ENCODE assay signal across 1 cellular context in the genomic region with DNA sequence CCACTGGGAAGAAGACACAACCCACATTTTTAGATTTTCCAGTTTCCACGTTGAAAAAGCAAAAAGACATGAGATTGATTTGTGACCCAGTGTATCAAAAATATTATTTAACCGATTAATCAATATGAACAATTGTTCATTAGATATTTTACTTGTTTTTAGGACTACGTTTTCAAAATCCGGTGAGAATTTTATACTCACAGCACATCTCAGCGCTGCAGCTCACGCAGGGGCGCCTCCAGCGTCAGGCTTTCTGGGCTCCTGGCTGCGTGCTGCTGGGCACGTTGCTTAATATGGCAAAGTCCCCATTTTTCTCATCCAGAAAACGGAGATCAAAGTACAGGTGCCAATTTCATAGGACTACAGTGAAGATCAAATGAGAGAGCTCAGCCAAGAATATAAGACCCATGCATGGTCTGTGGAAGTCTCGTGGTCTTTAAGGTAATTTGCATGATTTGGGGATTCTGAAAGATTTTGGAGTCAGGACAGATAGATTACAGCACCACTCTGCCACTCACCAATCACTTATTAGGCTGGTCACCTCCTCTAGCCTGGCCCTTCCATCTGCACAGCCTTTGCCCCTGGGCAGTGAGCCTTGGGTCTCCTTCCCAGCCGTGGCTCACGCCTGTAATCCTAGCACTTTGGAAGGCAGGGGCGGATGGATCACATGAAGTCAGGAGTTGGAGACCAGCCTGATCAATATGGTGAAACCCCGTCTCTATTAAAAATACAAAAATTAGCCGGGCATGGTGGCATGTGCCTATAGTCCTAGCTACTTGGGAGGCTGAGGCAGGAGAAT.
A peak's percentile ranks its signal among the peaks of the same experiment; 100 is the strongest.
TF ChIP-seq lines count a peak whose summit lies in the region.

No MANE protein-coding gene starts in this region.

TF ChIP-seq in HepG2, 621 proteins besides CTCF, POLR2A, EP300 and RAD21 (continues in another document):
- TF ChIP-seq, protein P1, sequence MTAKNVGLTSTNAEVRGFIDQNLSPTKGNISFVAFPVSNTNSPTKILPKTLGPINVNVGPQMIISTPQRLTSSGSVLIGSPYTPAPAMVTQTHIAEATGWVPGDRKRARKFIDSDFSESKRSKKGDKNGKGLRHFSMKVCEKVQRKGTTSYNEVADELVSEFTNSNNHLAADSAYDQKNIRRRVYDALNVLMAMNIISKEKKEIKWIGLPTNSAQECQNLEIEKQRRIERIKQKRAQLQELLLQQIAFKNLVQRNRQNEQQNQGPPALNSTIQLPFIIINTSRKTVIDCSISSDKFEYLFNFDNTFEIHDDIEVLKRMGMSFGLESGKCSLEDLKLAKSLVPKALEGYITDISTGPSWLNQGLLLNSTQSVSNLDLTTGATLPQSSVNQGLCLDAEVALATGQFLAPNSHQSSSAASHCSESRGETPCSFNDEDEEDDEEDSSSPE (CRISPR knock-in tag; IDR thresholded peaks at IDR 0.05) = peak; percentile 25; the same call in 1 of the 2 replicates
- TF ChIP-seq CCAR2 (optimal IDR thresholded peaks at IDR 0.05; ENCODE audit: low read depth, low read length) (no peak), ZNF446 (CRISPR knock-in tag; IDR thresholded peaks at IDR 0.05) (no peak), HNRNPLL (IDR thresholded peaks at IDR 0.05; ENCODE audit: low read depth, low read length, poor library complexity, severe bottlenecking) (no peak), CAMTA2 (CRISPR knock-in tag; IDR thresholded peaks at IDR 0.05; ENCODE audit: borderline replicate concordance) (no peak), AGO2 (optimal IDR thresholded peaks at IDR 0.05; ENCODE audit: low read depth, low read length) (no peak), KLF9 (CRISPR knock-in tag; IDR thresholded peaks at IDR 0.05; ENCODE audit: low read depth) (0 out of 2 replicates have a peak, but pooled peaks have one; percentile 12), ZFP90 (CRISPR knock-in tag; IDR thresholded peaks at IDR 0.05; ENCODE audit: borderline replicate concordance) (no peak), HDAC6 (IDR thresholded peaks at IDR 0.05; ENCODE audit: low read depth, low read length) (no peak), NPAS2 (CRISPR knock-in tag; IDR thresholded peaks at IDR 0.05; ENCODE audit: borderline replicate concordance) (no peak), TBX2 (CRISPR knock-in tag; IDR thresholded peaks at IDR 0.05; ENCODE audit: borderline replicate concordance) (no peak), ZNF83 (CRISPR knock-in tag; IDR thresholded peaks at IDR 0.05; ENCODE audit: borderline replicate concordance) (no peak), PHF20 (CRISPR knock-in tag; IDR thresholded peaks at IDR 0.05) (no peak), CEBPG (CRISPR knock-in tag; IDR thresholded peaks at IDR 0.05) (peak; percentile 57; the same call in 1 of the 2 replicates), THYN1 (CRISPR knock-in tag; IDR thresholded peaks at IDR 0.05; ENCODE audit: borderline replicate concordance, low read depth) (0 out of 2 replicates have a peak, but pooled peaks have one; percentile 44), AGO1 (IDR thresholded peaks at IDR 0.05; ENCODE audit: low read depth, low read length, poor library complexity, severe bottlenecking) (peak; percentile 3), NFATC3 (CRISPR knock-in tag; IDR thresholded peaks at IDR 0.05) (no peak), SATB2 (CRISPR knock-in tag; IDR thresholded peaks at IDR 0.05) (no peak), THAP11 (CRISPR knock-in tag; IDR thresholded peaks at IDR 0.05) (no peak), SIX4 (CRISPR knock-in tag; IDR thresholded peaks at IDR 0.05) (no peak), ZNF878 (CRISPR knock-in tag; IDR thresholded peaks at IDR 0.05) (0 out of 2 replicates have a peak, but pooled peaks have one; percentile 70), HNF4A (CRISPR knock-in tag; IDR thresholded peaks at IDR 0.05) (peak; percentile 46; the same call in 1 of the 2 replicates), JARID2 (CRISPR knock-in tag; IDR thresholded peaks at IDR 0.05; ENCODE audit: insufficient replicate concordance) (no peak), SRSF4 (IDR thresholded peaks at IDR 0.05; ENCODE audit: low read depth, low read length, poor library complexity, severe bottlenecking) (no peak), ZNF605 (CRISPR knock-in tag; IDR thresholded peaks at IDR 0.05) (0 out of 2 replicates have a peak, but pooled peaks have one; percentile 47), TOE1 (CRISPR knock-in tag; IDR thresholded peaks at IDR 0.05) (no peak), ZFP37 (CRISPR knock-in tag; IDR thresholded peaks at IDR 0.05; ENCODE audit: borderline replicate concordance) (no peak), HES4 (CRISPR knock-in tag; IDR thresholded peaks at IDR 0.05; ENCODE audit: borderline replicate concordance) (no peak), ZNF773 (CRISPR knock-in tag; IDR thresholded peaks at IDR 0.05; ENCODE audit: borderline replicate concordance) (no peak), CBX2 (IDR thresholded peaks at IDR 0.05; ENCODE audit: low read depth, low read length) (no peak), CBX2 (CRISPR knock-in tag; IDR thresholded peaks at IDR 0.05; ENCODE audit: low read depth) (0 out of 2 replicates have a peak, but pooled peaks have one; percentile 12)
- TF ChIP-seq, protein P2, sequence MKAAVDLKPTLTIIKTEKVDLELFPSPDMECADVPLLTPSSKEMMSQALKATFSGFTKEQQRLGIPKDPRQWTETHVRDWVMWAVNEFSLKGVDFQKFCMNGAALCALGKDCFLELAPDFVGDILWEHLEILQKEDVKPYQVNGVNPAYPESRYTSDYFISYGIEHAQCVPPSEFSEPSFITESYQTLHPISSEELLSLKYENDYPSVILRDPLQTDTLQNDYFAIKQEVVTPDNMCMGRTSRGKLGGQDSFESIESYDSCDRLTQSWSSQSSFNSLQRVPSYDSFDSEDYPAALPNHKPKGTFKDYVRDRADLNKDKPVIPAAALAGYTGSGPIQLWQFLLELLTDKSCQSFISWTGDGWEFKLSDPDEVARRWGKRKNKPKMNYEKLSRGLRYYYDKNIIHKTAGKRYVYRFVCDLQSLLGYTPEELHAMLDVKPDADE (CRISPR knock-in tag; IDR thresholded peaks at IDR 0.05) = no peak
- TF ChIP-seq, protein P3, sequence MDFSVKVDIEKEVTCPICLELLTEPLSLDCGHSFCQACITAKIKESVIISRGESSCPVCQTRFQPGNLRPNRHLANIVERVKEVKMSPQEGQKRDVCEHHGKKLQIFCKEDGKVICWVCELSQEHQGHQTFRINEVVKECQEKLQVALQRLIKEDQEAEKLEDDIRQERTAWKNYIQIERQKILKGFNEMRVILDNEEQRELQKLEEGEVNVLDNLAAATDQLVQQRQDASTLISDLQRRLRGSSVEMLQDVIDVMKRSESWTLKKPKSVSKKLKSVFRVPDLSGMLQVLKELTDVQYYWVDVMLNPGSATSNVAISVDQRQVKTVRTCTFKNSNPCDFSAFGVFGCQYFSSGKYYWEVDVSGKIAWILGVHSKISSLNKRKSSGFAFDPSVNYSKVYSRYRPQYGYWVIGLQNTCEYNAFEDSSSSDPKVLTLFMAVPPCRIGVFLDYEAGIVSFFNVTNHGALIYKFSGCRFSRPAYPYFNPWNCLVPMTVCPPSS (IDR thresholded peaks at IDR 0.05) = no peak
- TF ChIP-seq, protein P4, sequence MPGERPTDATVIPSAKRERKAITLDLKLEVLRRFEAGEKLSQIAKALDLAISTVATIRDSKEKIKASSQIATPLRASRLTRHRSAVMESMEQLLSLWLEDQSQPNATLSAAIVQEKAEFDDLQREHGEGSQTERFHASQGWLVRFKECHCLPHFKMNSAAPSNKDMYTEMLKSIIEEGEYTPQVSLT (CRISPR knock-in tag; IDR thresholded peaks at IDR 0.05; ENCODE audit: borderline replicate concordance, low read depth) = no peak
- TF ChIP-seq, protein P5, sequence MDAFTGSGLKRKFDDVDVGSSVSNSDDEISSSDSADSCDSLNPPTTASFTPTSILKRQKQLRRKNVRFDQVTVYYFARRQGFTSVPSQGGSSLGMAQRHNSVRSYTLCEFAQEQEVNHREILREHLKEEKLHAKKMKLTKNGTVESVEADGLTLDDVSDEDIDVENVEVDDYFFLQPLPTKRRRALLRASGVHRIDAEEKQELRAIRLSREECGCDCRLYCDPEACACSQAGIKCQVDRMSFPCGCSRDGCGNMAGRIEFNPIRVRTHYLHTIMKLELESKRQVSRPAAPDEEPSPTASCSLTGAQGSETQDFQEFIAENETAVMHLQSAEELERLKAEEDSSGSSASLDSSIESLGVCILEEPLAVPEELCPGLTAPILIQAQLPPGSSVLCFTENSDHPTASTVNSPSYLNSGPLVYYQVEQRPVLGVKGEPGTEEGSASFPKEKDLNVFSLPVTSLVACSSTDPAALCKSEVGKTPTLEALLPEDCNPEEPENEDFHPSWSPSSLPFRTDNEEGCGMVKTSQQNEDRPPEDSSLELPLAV (CRISPR knock-in tag; conservative IDR thresholded peaks at IDR 0.05; ENCODE audit: low read depth) = no peak
- TF ChIP-seq, protein P6, sequence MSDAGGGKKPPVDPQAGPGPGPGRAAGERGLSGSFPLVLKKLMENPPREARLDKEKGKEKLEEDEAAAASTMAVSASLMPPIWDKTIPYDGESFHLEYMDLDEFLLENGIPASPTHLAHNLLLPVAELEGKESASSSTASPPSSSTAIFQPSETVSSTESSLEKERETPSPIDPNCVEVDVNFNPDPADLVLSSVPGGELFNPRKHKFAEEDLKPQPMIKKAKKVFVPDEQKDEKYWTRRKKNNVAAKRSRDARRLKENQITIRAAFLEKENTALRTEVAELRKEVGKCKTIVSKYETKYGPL (CRISPR knock-in tag; IDR thresholded peaks at IDR 0.05) = no peak
- TF ChIP-seq, protein P7, sequence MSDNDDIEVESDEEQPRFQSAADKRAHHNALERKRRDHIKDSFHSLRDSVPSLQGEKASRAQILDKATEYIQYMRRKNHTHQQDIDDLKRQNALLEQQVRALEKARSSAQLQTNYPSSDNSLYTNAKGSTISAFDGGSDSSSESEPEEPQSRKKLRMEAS (IDR thresholded peaks at IDR 0.05) = peak; percentile 78
- TF ChIP-seq, protein P8, sequence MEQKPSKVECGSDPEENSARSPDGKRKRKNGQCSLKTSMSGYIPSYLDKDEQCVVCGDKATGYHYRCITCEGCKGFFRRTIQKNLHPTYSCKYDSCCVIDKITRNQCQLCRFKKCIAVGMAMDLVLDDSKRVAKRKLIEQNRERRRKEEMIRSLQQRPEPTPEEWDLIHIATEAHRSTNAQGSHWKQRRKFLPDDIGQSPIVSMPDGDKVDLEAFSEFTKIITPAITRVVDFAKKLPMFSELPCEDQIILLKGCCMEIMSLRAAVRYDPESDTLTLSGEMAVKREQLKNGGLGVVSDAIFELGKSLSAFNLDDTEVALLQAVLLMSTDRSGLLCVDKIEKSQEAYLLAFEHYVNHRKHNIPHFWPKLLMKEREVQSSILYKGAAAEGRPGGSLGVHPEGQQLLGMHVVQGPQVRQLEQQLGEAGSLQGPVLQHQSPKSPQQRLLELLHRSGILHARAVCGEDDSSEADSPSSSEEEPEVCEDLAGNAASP (CRISPR knock-in tag; IDR thresholded peaks at IDR 0.05; ENCODE audit: borderline replicate concordance) = no peak
- TF ChIP-seq, protein P9, sequence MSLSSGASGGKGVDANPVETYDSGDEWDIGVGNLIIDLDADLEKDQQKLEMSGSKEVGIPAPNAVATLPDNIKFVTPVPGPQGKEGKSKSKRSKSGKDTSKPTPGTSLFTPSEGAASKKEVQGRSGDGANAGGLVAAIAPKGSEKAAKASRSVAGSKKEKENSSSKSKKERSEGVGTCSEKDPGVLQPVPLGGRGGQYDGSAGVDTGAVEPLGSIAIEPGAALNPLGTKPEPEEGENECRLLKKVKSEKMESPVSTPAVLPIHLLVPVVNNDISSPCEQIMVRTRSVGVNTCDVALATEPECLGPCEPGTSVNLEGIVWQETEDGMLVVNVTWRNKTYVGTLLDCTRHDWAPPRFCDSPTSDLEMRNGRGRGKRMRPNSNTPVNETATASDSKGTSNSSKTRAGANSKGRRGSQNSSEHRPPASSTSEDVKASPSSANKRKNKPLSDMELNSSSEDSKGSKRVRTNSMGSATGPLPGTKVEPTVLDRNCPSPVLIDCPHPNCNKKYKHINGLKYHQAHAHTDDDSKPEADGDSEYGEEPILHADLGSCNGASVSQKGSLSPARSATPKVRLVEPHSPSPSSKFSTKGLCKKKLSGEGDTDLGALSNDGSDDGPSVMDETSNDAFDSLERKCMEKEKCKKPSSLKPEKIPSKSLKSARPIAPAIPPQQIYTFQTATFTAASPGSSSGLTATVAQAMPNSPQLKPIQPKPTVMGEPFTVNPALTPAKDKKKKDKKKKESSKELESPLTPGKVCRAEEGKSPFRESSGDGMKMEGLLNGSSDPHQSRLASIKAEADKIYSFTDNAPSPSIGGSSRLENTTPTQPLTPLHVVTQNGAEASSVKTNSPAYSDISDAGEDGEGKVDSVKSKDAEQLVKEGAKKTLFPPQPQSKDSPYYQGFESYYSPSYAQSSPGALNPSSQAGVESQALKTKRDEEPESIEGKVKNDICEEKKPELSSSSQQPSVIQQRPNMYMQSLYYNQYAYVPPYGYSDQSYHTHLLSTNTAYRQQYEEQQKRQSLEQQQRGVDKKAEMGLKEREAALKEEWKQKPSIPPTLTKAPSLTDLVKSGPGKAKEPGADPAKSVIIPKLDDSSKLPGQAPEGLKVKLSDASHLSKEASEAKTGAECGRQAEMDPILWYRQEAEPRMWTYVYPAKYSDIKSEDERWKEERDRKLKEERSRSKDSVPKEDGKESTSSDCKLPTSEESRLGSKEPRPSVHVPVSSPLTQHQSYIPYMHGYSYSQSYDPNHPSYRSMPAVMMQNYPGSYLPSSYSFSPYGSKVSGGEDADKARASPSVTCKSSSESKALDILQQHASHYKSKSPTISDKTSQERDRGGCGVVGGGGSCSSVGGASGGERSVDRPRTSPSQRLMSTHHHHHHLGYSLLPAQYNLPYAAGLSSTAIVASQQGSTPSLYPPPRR (CRISPR knock-in tag; IDR thresholded peaks at IDR 0.05; ENCODE audit: borderline replicate concordance) = no peak
- TF ChIP-seq, protein P10, sequence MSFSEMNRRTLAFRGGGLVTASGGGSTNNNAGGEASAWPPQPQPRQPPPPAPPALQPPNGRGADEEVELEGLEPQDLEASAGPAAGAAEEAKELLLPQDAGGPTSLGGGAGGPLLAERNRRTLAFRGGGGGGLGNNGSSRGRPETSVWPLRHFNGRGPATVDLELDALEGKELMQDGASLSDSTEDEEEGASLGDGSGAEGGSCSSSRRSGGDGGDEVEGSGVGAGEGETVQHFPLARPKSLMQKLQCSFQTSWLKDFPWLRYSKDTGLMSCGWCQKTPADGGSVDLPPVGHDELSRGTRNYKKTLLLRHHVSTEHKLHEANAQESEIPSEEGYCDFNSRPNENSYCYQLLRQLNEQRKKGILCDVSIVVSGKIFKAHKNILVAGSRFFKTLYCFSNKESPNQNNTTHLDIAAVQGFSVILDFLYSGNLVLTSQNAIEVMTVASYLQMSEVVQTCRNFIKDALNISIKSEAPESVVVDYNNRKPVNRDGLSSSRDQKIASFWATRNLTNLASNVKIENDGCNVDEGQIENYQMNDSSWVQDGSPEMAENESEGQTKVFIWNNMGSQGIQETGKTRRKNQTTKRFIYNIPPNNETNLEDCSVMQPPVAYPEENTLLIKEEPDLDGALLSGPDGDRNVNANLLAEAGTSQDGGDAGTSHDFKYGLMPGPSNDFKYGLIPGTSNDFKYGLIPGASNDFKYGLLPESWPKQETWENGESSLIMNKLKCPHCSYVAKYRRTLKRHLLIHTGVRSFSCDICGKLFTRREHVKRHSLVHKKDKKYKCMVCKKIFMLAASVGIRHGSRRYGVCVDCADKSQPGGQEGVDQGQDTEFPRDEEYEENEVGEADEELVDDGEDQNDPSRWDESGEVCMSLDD (CRISPR knock-in tag; IDR thresholded peaks at IDR 0.05; ENCODE audit: borderline replicate concordance) = no peak
- TF ChIP-seq, protein P11, sequence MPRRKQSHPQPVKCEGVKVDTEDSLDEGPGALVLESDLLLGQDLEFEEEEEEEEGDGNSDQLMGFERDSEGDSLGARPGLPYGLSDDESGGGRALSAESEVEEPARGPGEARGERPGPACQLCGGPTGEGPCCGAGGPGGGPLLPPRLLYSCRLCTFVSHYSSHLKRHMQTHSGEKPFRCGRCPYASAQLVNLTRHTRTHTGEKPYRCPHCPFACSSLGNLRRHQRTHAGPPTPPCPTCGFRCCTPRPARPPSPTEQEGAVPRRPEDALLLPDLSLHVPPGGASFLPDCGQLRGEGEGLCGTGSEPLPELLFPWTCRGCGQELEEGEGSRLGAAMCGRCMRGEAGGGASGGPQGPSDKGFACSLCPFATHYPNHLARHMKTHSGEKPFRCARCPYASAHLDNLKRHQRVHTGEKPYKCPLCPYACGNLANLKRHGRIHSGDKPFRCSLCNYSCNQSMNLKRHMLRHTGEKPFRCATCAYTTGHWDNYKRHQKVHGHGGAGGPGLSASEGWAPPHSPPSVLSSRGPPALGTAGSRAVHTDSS (CRISPR knock-in tag; conservative IDR thresholded peaks at IDR 0.05) = no peak
